Comparison of ENCODE assay signal across 17 cellular contexts in the genomic region with DNA sequence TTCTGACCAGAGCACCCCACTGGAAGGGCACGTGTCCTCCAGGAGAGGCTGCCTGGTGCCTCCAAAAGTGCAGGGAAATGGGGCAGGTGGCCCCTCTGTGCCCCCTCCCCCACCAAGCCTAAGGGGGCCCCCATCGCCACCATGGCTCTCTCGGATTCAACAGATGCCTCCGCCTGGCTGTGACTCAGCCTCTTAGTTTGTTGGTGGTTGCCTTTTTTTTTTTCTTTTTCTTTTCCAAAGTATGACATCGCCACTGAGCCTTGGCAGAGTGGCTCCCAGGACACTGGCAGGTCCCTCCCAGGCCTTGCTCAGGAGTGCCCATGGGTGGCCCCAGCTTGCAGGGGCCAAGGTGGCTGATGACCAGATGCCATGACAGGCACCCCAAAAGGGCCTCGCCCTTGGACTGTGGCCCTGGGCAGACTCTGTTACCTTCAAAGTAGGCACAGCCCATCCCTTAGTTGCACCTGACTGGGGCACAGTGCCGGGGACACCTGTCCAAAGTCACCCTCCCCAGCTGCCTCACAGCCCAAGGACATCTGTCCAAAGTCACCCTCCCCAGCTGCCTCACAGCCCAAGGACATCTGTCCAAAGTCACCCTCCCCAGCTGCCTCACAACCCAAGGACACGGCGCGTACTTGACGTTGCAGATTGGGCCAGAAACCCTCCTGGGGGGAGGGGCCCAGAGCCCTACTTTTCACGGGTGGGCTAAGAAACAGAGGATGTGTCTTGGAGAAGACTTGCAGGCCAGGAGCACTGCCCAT. TPM values are rescaled to one million over a fixed set of nuclear protein-coding genes. Genes with fewer than 3 reads are reported as not detected.
DNase-seq lines count a peak whose midpoint lies in the region; ATAC-seq, FAIRE-seq and TF ChIP-seq lines count a peak whose summit lies in the region.
"Had no signal": no experiment of that assay in that cellular context is flagged by ENCODE, and none has a peak within 500 bp of the region (broad histone marks: within the 10 kb centered on the region; RNA-seq: fewer than 3 reads in every experiment).

No MANE protein-coding gene starts in this region.

- no peaks in the 10 kb centered on the region for H3K23me2 ChIP-seq in H1 (ENCODE audit: low read depth, low read length)

- H3K23ac ChIP-seq in H1 (ENCODE audit: insufficient read length): no peak overlapping the region

- WGBS in mammary epithelial cell (ENCODE audit: low coverage, missing lambda C conversion rate): 98% methylated on average over 6 of the region's 12 CpGs
- WGBS in H1 (ENCODE audit: extremely low coverage in 1 of 2, insufficient coverage in 1 of 2, insufficient read length in 1 of 2, insufficient replicate concordance in 2 of 2, low coverage in 1 of 2, low lambda C conversion rate in 2 of 2, missing lambda C conversion rate in 1 of 2), 2 experiments: 87% methylated on average over 9 of the region's 12 CpGs; no CpG with 5 or more reads in 1 of the 2 experiments

- H3K4me1 Mint-ChIP-seq in MCF 10A (ENCODE audit: insufficient read depth, unreplicated experiment): no peaks in the 10 kb centered on the region
- no peaks in the 10 kb centered on the region for H3K4me1 Mint-ChIP-seq in activated T-helper 1 cell treated with anti-CD3 and anti-CD28 coated beads, Interleukin-12 subunit alpha, Interleukin-12 subunit beta, Interleukin-2, Interleukin-4 antibody, amounts not matched to agents 30 ng/mL and 10 ng/mL and 1 ng/mL, durations not matched to agents 14 hours and 24 hours and 36 hours (ENCODE audit: low read depth)
- no peaks in the 10 kb centered on the region for H3K4me1 Mint-ChIP-seq in stimulated activated effector memory CD8-positive, alpha-beta T cell treated with anti-CD3 and anti-CD28 coated beads, Interleukin-12 subunit alpha, Interleukin-12 subunit beta, amount 100 ng/mL, for 72 hours
- H3K4me1 Mint-ChIP-seq: activated naive CD4-positive, alpha-beta T cell treated with anti-CD3 and anti-CD28 coated beads, Interleukin-2, amount 10 ng/mL, durations not matched to agents 7 days and 5 days had no signal

- no peaks in the 10 kb centered on the region for H3K9me3 ChIP-seq in mammary epithelial cell (replicated peaks; ENCODE audit: insufficient read depth, low read length)
- H3K9me3 ChIP-seq in H1 (ENCODE audit: insufficient read depth in 2 of 2, low read depth in 1 of 2, low read length in 1 of 2): no peaks in the 10 kb centered on the region
- H3K9me3 ChIP-seq: breast epithelium, esophagus squamous epithelium, heart right ventricle, Peyer's patch, tibial nerve had no signal

- no peak overlapping the region for H3K4me3 Mint-ChIP-seq in MCF 10A (ENCODE audit: unreplicated experiment)
- no peak overlapping the region for H3K4me3 Mint-ChIP-seq in activated T-helper 1 cell treated with anti-CD3 and anti-CD28 coated beads, Interleukin-12 subunit alpha, Interleukin-12 subunit beta, Interleukin-2, Interleukin-4 antibody, amounts not matched to agents 30 ng/mL and 10 ng/mL and 1 ng/mL, durations not matched to agents 14 hours and 24 hours and 36 hours
- no peak overlapping the region for H3K4me3 Mint-ChIP-seq in stimulated activated effector memory CD8-positive, alpha-beta T cell treated with anti-CD3 and anti-CD28 coated beads, Interleukin-12 subunit alpha, Interleukin-12 subunit beta, amount 100 ng/mL, for 72 hours
- H3K4me3 Mint-ChIP-seq: activated naive CD4-positive, alpha-beta T cell treated with anti-CD3 and anti-CD28 coated beads, Interleukin-2, amount 10 ng/mL, durations not matched to agents 7 days and 5 days had no signal

- no peaks in the 10 kb centered on the region for H3K79me2 ChIP-seq in mammary epithelial cell (ENCODE audit: insufficient read depth, low read length)
- H3K79me2 ChIP-seq in H1 (ENCODE audit: control insufficient read depth in 1 of 2, insufficient read depth in 2 of 2, low read length in 2 of 2): no peaks in the 10 kb centered on the region

- H4K91ac ChIP-seq in H1 (replicated peaks; ENCODE audit: insufficient read length, low read length): no peak overlapping the region

- no peak overlapping the region for H3K27ac Mint-ChIP-seq in MCF 10A (ENCODE audit: low read depth, unreplicated experiment)
- no peak overlapping the region for H3K27ac Mint-ChIP-seq in activated T-helper 1 cell treated with anti-CD3 and anti-CD28 coated beads, Interleukin-12 subunit alpha, Interleukin-12 subunit beta, Interleukin-2, Interleukin-4 antibody, amounts not matched to agents 30 ng/mL and 10 ng/mL and 1 ng/mL, durations not matched to agents 14 hours and 24 hours and 36 hours
- no peak overlapping the region for H3K27ac Mint-ChIP-seq in stimulated activated effector memory CD8-positive, alpha-beta T cell treated with anti-CD3 and anti-CD28 coated beads, Interleukin-12 subunit alpha, Interleukin-12 subunit beta, amount 100 ng/mL, for 72 hours
- H3K27ac Mint-ChIP-seq: activated naive CD4-positive, alpha-beta T cell treated with anti-CD3 and anti-CD28 coated beads, Interleukin-2, amount 10 ng/mL, durations not matched to agents 7 days and 5 days had no signal

- ATAC-seq in stimulated activated effector memory CD8-positive, alpha-beta T cell treated with anti-CD3 and anti-CD28 coated beads, Interleukin-12 subunit alpha, Interleukin-12 subunit beta, amount 100 ng/mL, for 72 hours: no peak
- ATAC-seq: heart right ventricle had no signal

- TF ChIP-seq POLR2A in H1 (IDR thresholded peaks at IDR 0.05; ENCODE audit: control extremely low read depth in 1 of 2, low read depth in 2 of 2, low read length in 2 of 2): no peak

- H3K9ac ChIP-seq in mammary epithelial cell (ENCODE audit: insufficient read depth, low read length) (no peak overlapping the region), H1 (replicated peaks in 1 of 4; ENCODE audit: extremely low read depth in 1 of 4, low read depth in 3 of 4, low read length in 3 of 4) (no peak overlapping the region)

- no peak for TF ChIP-seq RAD21 in H1 (IDR thresholded peaks at IDR 0.05 in 1 of 2, conservative IDR thresholded peaks at IDR 0.05 in 1 of 2; ENCODE audit: low read depth in 2 of 2, low read length in 2 of 2)

- H3K18ac ChIP-seq in H1 (ENCODE audit: extremely low read depth, low read length): no peak overlapping the region

- no peak overlapping the region for H4K5ac ChIP-seq in H1 (ENCODE audit: insufficient read length, low read depth, low read length)

- TF ChIP-seq CTCF in mammary epithelial cell (conservative IDR thresholded peaks at IDR 0.05 in 1 of 2, IDR thresholded peaks at IDR 0.05 in 1 of 2; ENCODE audit: extremely low read depth in 1 of 2, insufficient read depth in 1 of 2, low read depth in 1 of 2, low read length in 2 of 2) (no peak), MCF 10A (IDR thresholded peaks at IDR 0.05; ENCODE audit: unreplicated experiment) (no peak), H1 (IDR thresholded peaks at IDR 0.05; ENCODE audit: control extremely low read depth in 1 of 3, insufficient read depth in 1 of 3, low read depth in 1 of 3, low read length in 3 of 3) (no peak)

- no peaks in the 10 kb centered on the region for H3K79me1 ChIP-seq in H1 (ENCODE audit: low read depth, low read length)

- dilution Hi-C loops in mammary epithelial cell (cut with HindIII; ENCODE audit: low sequenced_read_pairs): loop anchor here (25.0 kb wide), 1 partner anchor 515 kb away; no protein-coding TSS in a partner anchor

- H3K4me3 ChIP-seq in mammary epithelial cell (replicated peaks in 1 of 3; ENCODE audit: insufficient read depth in 1 of 3, low read depth in 2 of 3, low read length in 3 of 3): no peak overlapping the region
- no peak overlapping the region for H3K4me3 ChIP-seq in H1 (ENCODE audit: extremely low read depth in 1 of 4, insufficient read depth in 2 of 4, low read depth in 3 of 4, low read length in 4 of 4)
- H3K4me3 ChIP-seq: breast epithelium, esophagus squamous epithelium, heart right ventricle, Peyer's patch, tibial nerve had no signal

- POLR2A ChIA-PET in MCF 10A (lab: Yijun Ruan, JAX): interaction anchor here (0.5 kb wide), 1 partner anchor 173 kb away, joined by 3 read pairs; no protein-coding TSS in a partner anchor
- POLR2A ChIA-PET in H1 (lab: Charles Lee; ENCODE audit: partially characterized antibody): interaction anchor here (1.1 kb wide), 1 partner anchor 50 kb away, joined by 3 read pairs; no protein-coding TSS in a partner anchor

- no peaks in the 10 kb centered on the region for H3K27me3 ChIP-seq in mammary epithelial cell (ENCODE audit: insufficient read depth, low read length)
- peaks cover 0 to 7% (median 0%) of the 10 kb centered on the region in 4 experiments; a peak in 3 of 7 replicates for H3K27me3 ChIP-seq in H1 (replicated peaks in 1 of 4; ENCODE audit: control insufficient read depth in 3 of 4, extremely low read depth in 1 of 4, insufficient read depth in 3 of 4, low read length in 3 of 4)
- H3K27me3 ChIP-seq: breast epithelium, Peyer's patch, tibial nerve had no signal

- no peak overlapping the region for H3K4ac ChIP-seq in H1 (replicated peaks; ENCODE audit: insufficient read length, low read depth, low read length)

- H4K8ac ChIP-seq in H1 (ENCODE audit: extremely low read depth, insufficient read depth, low read length): peak overlapping the region; percentile 62; the same call in 1 of the 2 replicates

- no peak for FAIRE-seq in H1 (lab: Jason Lieb, UNC)
- FAIRE-seq: A204.1 had no signal

- H3K27ac ChIP-seq in mammary epithelial cell (ENCODE audit: insufficient read depth, low read depth, low read length): no peak overlapping the region
- no peak overlapping the region for H3K27ac ChIP-seq in H1 (ENCODE audit: low read depth, low read length)
- peak overlapping the region; percentile 61 for H3K27ac ChIP-seq in temporal lobe (ENCODE audit: low read depth, low read length)
- H3K27ac ChIP-seq: breast epithelium, esophagus squamous epithelium, heart right ventricle, Peyer's patch, tibial nerve had no signal

- H3K4me1 ChIP-seq in mammary epithelial cell (ENCODE audit: insufficient read depth, low read length) (peaks cover 6% of the 10 kb centered on the region), H1 (replicated peaks in 1 of 4; ENCODE audit: control insufficient read depth in 3 of 4, insufficient read depth in 4 of 4, low read length in 3 of 4) (peaks cover 3 to 11% (median 8%) of the 10 kb centered on the region in 4 experiments; a peak in 6 of 7 replicates)
- H3K4me1 ChIP-seq: breast epithelium, heart right ventricle had no signal

- no peak overlapping the region for H2AK5ac ChIP-seq in H1 (ENCODE audit: low read depth, low read length)

- no peak overlapping the region for H2BK120ac ChIP-seq in H1 (replicated peaks; ENCODE audit: low read depth, low read length)

- CTCF ChIA-PET in mammary epithelial cell (lab: Charles Lee; ENCODE audit: low non-redundant PET) (no interaction called here), MCF 10A (lab: Yijun Ruan, JAX) (interaction anchor here (1.2 kb wide), 1 partner anchor 20 kb away, joined by 4 read pairs; no protein-coding TSS in a partner anchor), H1 (lab: Charles Lee; ENCODE audit: partially characterized antibody) (interaction anchor here (0.7 to 1.3 kb wide), 4 partner anchors 17 to 183 kb away, joined by 3 read pairs; no protein-coding TSS in a partner anchor)

- H3K27me3 Mint-ChIP-seq in MCF 10A (ENCODE audit: insufficient read depth, unreplicated experiment): no peaks in the 10 kb centered on the region
- H3K27me3 Mint-ChIP-seq in activated T-helper 1 cell treated with anti-CD3 and anti-CD28 coated beads, Interleukin-12 subunit alpha, Interleukin-12 subunit beta, Interleukin-2, Interleukin-4 antibody, amounts not matched to agents 30 ng/mL and 10 ng/mL and 1 ng/mL, durations not matched to agents 14 hours and 24 hours and 36 hours (ENCODE audit: insufficient read depth): peaks cover 4% of the 10 kb centered on the region

- peak overlapping the region; percentile 39; the same call in 1 of the 2 replicates for H2BK12ac ChIP-seq in H1 (ENCODE audit: low read depth, low read length)

- no peak overlapping the region for H2BK15ac ChIP-seq in H1 (ENCODE audit: low read length)

- no peak overlapping the region for H2BK20ac ChIP-seq in H1 (ENCODE audit: low read length)

- H2AFZ ChIP-seq in mammary epithelial cell (ENCODE audit: low read depth, low read length): no peak overlapping the region
- H2AFZ ChIP-seq in H1 (ENCODE audit: low read length): no peak overlapping the region

- BruUV-seq in mammary epithelial cell (replicated peaks; lab: Mats Ljungman, UMichigan) (no TSS peak), MCF 10A (replicated peaks; lab: Mats Ljungman, UMichigan) (no TSS peak)

- no peak overlapping the region for H3K56ac ChIP-seq in H1 (replicated peaks; ENCODE audit: insufficient read length, low read depth, low read length)

- DNase-seq in mammary epithelial cell: peak; percentile 15
- DNase-seq in MCF 10A (ENCODE audit: unreplicated experiment): no peak
- DNase-seq in NCI-H446 treated with DMSO at 0.1 percent for 48 hours (lab: John Stamatoyannopoulos, UW): peak; percentile 70
- DNase-seq in H1 (ENCODE audit: low read depth in 1 of 2, low spot score in 2 of 2): no peak
- no peak for DNase-seq in NCI-H187 (lab: John Stamatoyannopoulos, UW)
- no peak for DNase-seq in activated T-helper 1 cell treated with anti-CD3 and anti-CD28 coated beads, Interleukin-12 subunit alpha, Interleukin-12 subunit beta, Interleukin-2, Interleukin-4 antibody, amounts not matched to agents 30 ng/mL and 10 ng/mL and 1 ng/mL, durations not matched to agents 14 hours and 24 hours and 36 hours (ENCODE audit: low spot score)
- DNase-seq in stimulated activated effector memory CD8-positive, alpha-beta T cell treated with anti-CD3 and anti-CD28 coated beads, Interleukin-12 subunit alpha, Interleukin-12 subunit beta, amount 100 ng/mL, for 72 hours (ENCODE audit: low spot score in 2 of 2): no peak
- DNase-seq: activated naive CD4-positive, alpha-beta T cell treated with anti-CD3 and anti-CD28 coated beads, Interleukin-2, amount 10 ng/mL, durations not matched to agents 7 days and 5 days; activated T-cell treated with anti-CD3 and anti-CD28 coated beads for 4 hours; esophagus squamous epithelium; mesendoderm; Peyer's patch had no signal

- H3K4me2 ChIP-seq in mammary epithelial cell (ENCODE audit: insufficient read depth, low read depth, low read length) (no peak overlapping the region), H1 (ENCODE audit: insufficient read depth in 1 of 2, low read depth in 2 of 2, low read length in 2 of 2) (no peak overlapping the region)

- no peaks in the 10 kb centered on the region for H3K36me3 Mint-ChIP-seq in MCF 10A (ENCODE audit: insufficient read depth, unreplicated experiment)
- H3K36me3 Mint-ChIP-seq in activated T-helper 1 cell treated with anti-CD3 and anti-CD28 coated beads, Interleukin-12 subunit alpha, Interleukin-12 subunit beta, Interleukin-2, Interleukin-4 antibody, amounts not matched to agents 30 ng/mL and 10 ng/mL and 1 ng/mL, durations not matched to agents 14 hours and 24 hours and 36 hours (ENCODE audit: low read depth): no peaks in the 10 kb centered on the region
- no peaks in the 10 kb centered on the region for H3K36me3 Mint-ChIP-seq in stimulated activated effector memory CD8-positive, alpha-beta T cell treated with anti-CD3 and anti-CD28 coated beads, Interleukin-12 subunit alpha, Interleukin-12 subunit beta, amount 100 ng/mL, for 72 hours
- H3K36me3 Mint-ChIP-seq: activated naive CD4-positive, alpha-beta T cell treated with anti-CD3 and anti-CD28 coated beads, Interleukin-2, amount 10 ng/mL, durations not matched to agents 7 days and 5 days had no signal

- no peaks in the 10 kb centered on the region for H4K20me1 ChIP-seq in mammary epithelial cell (ENCODE audit: insufficient read depth, low read length)
- no peaks in the 10 kb centered on the region for H4K20me1 ChIP-seq in H1 (replicated peaks in 1 of 2; ENCODE audit: control insufficient read depth in 1 of 2, insufficient read depth in 2 of 2, low read length in 2 of 2)

- in situ Hi-C loops in mammary epithelial cell (cut with MboI; ENCODE audit: low sequenced_read_pairs in 2 of 2): no loop called here

- no peak for TF ChIP-seq EP300 in H1 (IDR thresholded peaks at IDR 0.05; ENCODE audit: borderline replicate concordance in 1 of 2, low read depth in 2 of 2, low read length in 2 of 2)

- H3K9me3 Mint-ChIP-seq in MCF 10A (ENCODE audit: unreplicated experiment): no peaks in the 10 kb centered on the region
- H3K9me3 Mint-ChIP-seq in activated T-helper 1 cell treated with anti-CD3 and anti-CD28 coated beads, Interleukin-12 subunit alpha, Interleukin-12 subunit beta, Interleukin-2, Interleukin-4 antibody, amounts not matched to agents 30 ng/mL and 10 ng/mL and 1 ng/mL, durations not matched to agents 14 hours and 24 hours and 36 hours: no peaks in the 10 kb centered on the region
- H3K9me3 Mint-ChIP-seq in stimulated activated effector memory CD8-positive, alpha-beta T cell treated with anti-CD3 and anti-CD28 coated beads, Interleukin-12 subunit alpha, Interleukin-12 subunit beta, amount 100 ng/mL, for 72 hours: no peaks in the 10 kb centered on the region
- H3K9me3 Mint-ChIP-seq: activated naive CD4-positive, alpha-beta T cell treated with anti-CD3 and anti-CD28 coated beads, Interleukin-2, amount 10 ng/mL, durations not matched to agents 7 days and 5 days had no signal

- no peak overlapping the region for H2BK5ac ChIP-seq in H1 (ENCODE audit: low read depth, low read length)

- H3K36me3 ChIP-seq in mammary epithelial cell (ENCODE audit: insufficient read depth, low read length): no peaks in the 10 kb centered on the region
- no peaks in the 10 kb centered on the region for H3K36me3 ChIP-seq in H1 (ENCODE audit: control insufficient read depth in 2 of 4, insufficient read depth in 4 of 4, low read length in 3 of 4)
- H3K36me3 ChIP-seq: breast epithelium, esophagus squamous epithelium, Peyer's patch had no signal

- H3K14ac ChIP-seq in H1 (ENCODE audit: insufficient read length): no peak overlapping the region

- intact Hi-C loops in mammary epithelial cell (cut with micrococcal nuclease): no loop called here
- intact Hi-C loops in MCF 10A (cut with micrococcal nuclease): no loop called here
- intact Hi-C loops in activated T-helper 1 cell treated with anti-CD3 and anti-CD28 coated beads, Interleukin-12 subunit alpha, Interleukin-12 subunit beta, Interleukin-2, Interleukin-4 antibody, amounts not matched to agents 30 ng/mL and 10 ng/mL and 1 ng/mL, durations not matched to agents 14 hours and 24 hours and 36 hours (cut with micrococcal nuclease): no loop called here

RNA-seq across cellular contexts. Expression of gene NPTX1, which starts 29.6 kb away (rescaled TPM):
- under 1 TPM; 0.17 to 0.21 TPM for total RNA-seq in mammary epithelial cell
- polyA plus RNA-seq in mammary epithelial cell: 0.14 TPM
- not detected for polyA minus RNA-seq in mammary epithelial cell
- not detected in 2 replicates for total RNA-seq in MCF 10A (2022)
- total RNA-seq in H1 (2021; fragmentation: NEBNext Ultra II Directional; extraction: Animal tissue kit (Norgen Biotek cat#: 25700)): 12.0 and 14.8 TPM in 2 replicates
- polyA plus RNA-seq in H1 (2011; rRNA removed): 17.9 and 35.0 TPM in 2 replicates
- polyA plus RNA-seq in H1 (2011; cell fraction: cytosol; rRNA removed): 23.1 TPM
- polyA plus RNA-seq in H1 (2011; cell fraction: nucleus; rRNA removed): 54.8 TPM
- 10.6 to 21.0 TPM (median 15.1 TPM) in 4 replicates for polyA plus RNA-seq in H1 (2012, experiment 1 of 2)
- 7.3 TPM for polyA plus RNA-seq in H1 (2012, experiment 2 of 2)
- polyA plus RNA-seq in H1 (2013, experiment 1 of 2): 3.9 TPM
- polyA plus RNA-seq in H1 (2013, experiment 2 of 2): 3.1 TPM
- 12.1 and 20.6 TPM in 2 replicates for polyA minus RNA-seq in H1 (2011; rRNA and poly(A)+ RNA removed)
- polyA minus RNA-seq in H1 (2011; cell fraction: cytosol; rRNA and poly(A)+ RNA removed): 21.1 TPM
- 22.5 TPM for polyA minus RNA-seq in H1 (2011; cell fraction: nucleus; rRNA and poly(A)+ RNA removed)
- 6.6 TPM for total RNA-seq in temporal lobe
- total RNA-seq in activated T-helper 1 cell treated with anti-CD3 and anti-CD28 coated beads, Interleukin-12 subunit alpha, Interleukin-12 subunit beta, Interleukin-2, Interleukin-4 antibody, amounts not matched to agents 30 ng/mL and 10 ng/mL and 1 ng/mL, durations not matched to agents 14 hours and 24 hours and 36 hours: 23.4 and 24.2 TPM in 2 replicates
- total RNA-seq: heart right ventricle had no signal

RNA-seq across cellular contexts. Expression of gene ENDOV, which starts 31.9 kb away (rescaled TPM):
- 10 to 100 TPM; 19.5 to 22.6 TPM for total RNA-seq in mammary epithelial cell
- polyA plus RNA-seq in mammary epithelial cell: 14.4 TPM
- 16.7 TPM for polyA minus RNA-seq in mammary epithelial cell
- total RNA-seq in MCF 10A (2022): 28.0 and 34.4 TPM in 2 replicates
- 10.5 and 10.6 TPM in 2 replicates for total RNA-seq in H1 (2021; fragmentation: NEBNext Ultra II Directional; extraction: Animal tissue kit (Norgen Biotek cat#: 25700))
- polyA plus RNA-seq in H1 (2011; rRNA removed): 13.3 and 19.4 TPM in 2 replicates
- polyA plus RNA-seq in H1 (2011; cell fraction: cytosol; rRNA removed): 17.2 TPM
- 39.0 TPM for polyA plus RNA-seq in H1 (2011; cell fraction: nucleus; rRNA removed)
- 12.9 to 17.5 TPM (median 15.4 TPM) in 4 replicates for polyA plus RNA-seq in H1 (2012, experiment 1 of 2)
- 12.5 TPM for polyA plus RNA-seq in H1 (2012, experiment 2 of 2)
- 10.3 TPM for polyA plus RNA-seq in H1 (2013, experiment 1 of 2)
- polyA plus RNA-seq in H1 (2013, experiment 2 of 2): 8.8 TPM
- polyA minus RNA-seq in H1 (2011; rRNA and poly(A)+ RNA removed): 9.3 and 10.1 TPM in 2 replicates
- polyA minus RNA-seq in H1 (2011; cell fraction: cytosol; rRNA and poly(A)+ RNA removed): 9.8 TPM
- 13.9 TPM for polyA minus RNA-seq in H1 (2011; cell fraction: nucleus; rRNA and poly(A)+ RNA removed)
- 12.3 TPM for total RNA-seq in temporal lobe
- 15.6 and 16.9 TPM in 2 replicates for total RNA-seq in activated T-helper 1 cell treated with anti-CD3 and anti-CD28 coated beads, Interleukin-12 subunit alpha, Interleukin-12 subunit beta, Interleukin-2, Interleukin-4 antibody, amounts not matched to agents 30 ng/mL and 10 ng/mL and 1 ng/mL, durations not matched to agents 14 hours and 24 hours and 36 hours

Comparison
In these comparisons a context has a peak if more than half of its experiments do, and no peak if none do; other contexts are left out.
1. DNase-seq: peak in mammary epithelial cell (single experiment) and NCI-H446 treated with DMSO at 0.1 percent for 48 hours (single experiment); none in MCF 10A (single experiment), H1 (0 of 2), NCI-H187 (0 of 2), activated T-helper 1 cell treated with anti-CD3 and anti-CD28 coated beads, Interleukin-12 subunit alpha, Interleukin-12 subunit beta, Interleukin-2, Interleukin-4 antibody, amounts not matched to agents 30 ng/mL and 10 ng/mL and 1 ng/mL, durations not matched to agents 14 hours and 24 hours and 36 hours (single experiment) and stimulated activated effector memory CD8-positive, alpha-beta T cell treated with anti-CD3 and anti-CD28 coated beads, Interleukin-12 subunit alpha, Interleukin-12 subunit beta, amount 100 ng/mL, for 72 hours (0 of 2).